In genomic region chr19:33522371-33522662, GRCh38 we compare ENCODE assay signal across 8 cellular contexts. TPM values are rescaled to one million over a fixed set of nuclear protein-coding genes. Genes with fewer than 3 reads are reported as not detected.
DNase-seq lines count a peak whose midpoint lies in the region; ATAC-seq and TF ChIP-seq lines count a peak whose summit lies in the region.

No MANE protein-coding gene starts in this region.

- H3K4me3 ChIP-seq in BE2C (ENCODE audit: low read depth, low read length) (peak overlapping the region; percentile 54), choroid plexus epithelial cell (ENCODE audit: low read depth, low read length) (peak overlapping the region; percentile 72)

- peak overlapping the region; percentile 83 to 97 (median 92) for H3K4me3 Mint-ChIP-seq in IgD-negative memory B cell
- H3K4me3 Mint-ChIP-seq in nephron, result peak overlapping the region; percentile 89 to 95 (median 91)

- H3K9me3 Mint-ChIP-seq in IgD-negative memory B cell (no peaks in the 10 kb centered on the region), nephron (no peaks in the 10 kb centered on the region)

- peaks cover 9% of the 10 kb centered on the region; the same call in 1 of the 2 replicates for H3K4me1 ChIP-seq in BE2C

- H3K36me3 ChIP-seq in BE2C, result no peaks in the 10 kb centered on the region

- DNase-seq in BE2C, result no peak
- DNase-seq in choroid plexus epithelial cell (ENCODE audit: low read depth), result no peak
- DNase-seq in NCI-H82 (lab: John Stamatoyannopoulos, UW), result no peak

- H3K9me3 ChIP-seq in BE2C, result no peaks in the 10 kb centered on the region

- TF ChIP-seq CTCF in BE2C (IDR thresholded peaks at IDR 0.05; ENCODE audit: low read depth, low read length) (no peak), choroid plexus epithelial cell (conservative IDR thresholded peaks at IDR 0.05; ENCODE audit: low read depth, low read length) (no peak), nephron (IDR thresholded peaks at IDR 0.05; ENCODE audit: unreplicated experiment in 3 of 3) (no peak)

- H3K27me3 ChIP-seq in BE2C, result no peaks in the 10 kb centered on the region

- H3K27ac Mint-ChIP-seq in IgD-negative memory B cell (no peak overlapping the region), nephron (peak overlapping the region; percentile 26 to 76 (median 61))

- H3K4me1 Mint-ChIP-seq in IgD-negative memory B cell, result peaks cover 10 to 15% (median 14%) of the 10 kb centered on the region in 3 donors
- H3K4me1 Mint-ChIP-seq in nephron, result peaks cover 16% of the 10 kb centered on the region

- ATAC-seq in HG02840 (IDR thresholded peaks at IDR 0.05; ENCODE audit: low FRiP score, unreplicated experiment) (no peak), HG02571 (IDR thresholded peaks at IDR 0.05; ENCODE audit: unreplicated experiment) (no peak), GM21515 (IDR thresholded peaks at IDR 0.05; ENCODE audit: unreplicated experiment) (no peak)

- H3K36me3 Mint-ChIP-seq in IgD-negative memory B cell (no peaks in the 10 kb centered on the region), nephron (ENCODE audit: low read depth) (no peaks in the 10 kb centered on the region)

- H3K27me3 Mint-ChIP-seq in IgD-negative memory B cell (peaks cover 2% of the 10 kb centered on the region), nephron (ENCODE audit: low read depth) (peaks cover 18% of the 10 kb centered on the region)

RNA-seq across cellular contexts. Expression of gene PEPD, which starts 0.7 kb away (rescaled TPM):
- polyA plus RNA-seq in BE2C (2012; ENCODE audit: insufficient read depth, insufficient read length, low read depth), result 76.7 TPM
- 91.1 TPM for polyA plus RNA-seq in IgD-negative memory B cell

Comparison
In these comparisons a context has a peak if more than half of its experiments do, and no peak if none do; other contexts are left out.
1. H3K27ac Mint-ChIP-seq: peak in nephron (3 of 3); none in IgD-negative memory B cell (0 of 3).